ENCODE assay signal across 8 cellular contexts in genomic region chr12:119115296-119115905, GRCh38.
DNase-seq lines count a peak whose midpoint lies in the region; ATAC-seq and TF ChIP-seq lines count a peak whose summit lies in the region.

No MANE protein-coding gene starts in this region.

- H3K4me3 ChIP-seq in OCI-LY1 (ENCODE audit: low read depth, low read length, poor library complexity, severe bottlenecking) (no peak overlapping the region), choroid plexus epithelial cell (ENCODE audit: low read depth, low read length) (no peak overlapping the region), right lobe of liver (no peak overlapping the region)

- no peak for TF ChIP-seq POLR2A in right lobe of liver (IDR thresholded peaks at IDR 0.05)

- H3K27ac ChIP-seq in OCI-LY1 (ENCODE audit: low read depth, low read length, poor library complexity, severe bottlenecking), result no peak overlapping the region
- no peak overlapping the region for H3K27ac ChIP-seq in right lobe of liver

- intact Hi-C loops in right lobe of liver (cut with DNase I), result loop anchor here in 1 of 2 donors (10.0 kb wide), 1 partner anchor 309 kb away; no protein-coding TSS in a partner anchor

- no peak overlapping the region for H3K4me2 ChIP-seq in OCI-LY1 (ENCODE audit: low read length)

- H3K27me3 ChIP-seq in OCI-LY1 (ENCODE audit: insufficient read depth, low read length) (no peaks in the 10 kb centered on the region), right lobe of liver (no peaks in the 10 kb centered on the region)

- no peaks in the 10 kb centered on the region for H4K20me1 ChIP-seq in OCI-LY1 (ENCODE audit: insufficient read depth, low read length)

- no peak overlapping the region for H2AFZ ChIP-seq in OCI-LY1 (ENCODE audit: low read length)

- POLR2A ChIA-PET in HEK293T (lab: Yijun Ruan, JAX), result no interaction called here

- TF ChIP-seq CTCF in OCI-LY1 (IDR thresholded peaks at IDR 0.05; ENCODE audit: low read length) (peak; percentile 77), choroid plexus epithelial cell (conservative IDR thresholded peaks at IDR 0.05; ENCODE audit: low read depth, low read length) (peak; percentile 73), right lobe of liver (IDR thresholded peaks at IDR 0.05) (peak; percentile 71 to 91 (median 90))

- H3K9me3 ChIP-seq in OCI-LY1 (ENCODE audit: low read length) (no peaks in the 10 kb centered on the region), right lobe of liver (no peaks in the 10 kb centered on the region)

- no peaks in the 10 kb centered on the region for H3K79me2 ChIP-seq in OCI-LY1 (ENCODE audit: insufficient read depth, low read length)

- H3K9ac ChIP-seq in OCI-LY1 (ENCODE audit: low read length), result no peak overlapping the region

- H3K4me1 ChIP-seq in OCI-LY1 (ENCODE audit: insufficient read depth, low read length, severe bottlenecking) (no peaks in the 10 kb centered on the region), right lobe of liver (no peaks in the 10 kb centered on the region)

- H3K36me3 ChIP-seq in OCI-LY1 (ENCODE audit: insufficient read depth, low read length) (no peaks in the 10 kb centered on the region), right lobe of liver (no peaks in the 10 kb centered on the region)

- H3F3A ChIP-seq in OCI-LY1 (ENCODE audit: insufficient read depth, low read length), result no peaks in the 10 kb centered on the region

- peak; percentile 79 for DNase-seq in NCI-H510A treated with DMSO at 0.1 percent for 48 hours (lab: John Stamatoyannopoulos, UW)
- DNase-seq in NCI-H510A (lab: John Stamatoyannopoulos, UW), result no peak
- peak; percentile 62 for DNase-seq in HEK293T (ENCODE audit: extremely low spot score)
- peak; percentile 27 for DNase-seq in choroid plexus epithelial cell (ENCODE audit: low read depth)
- no peak for DNase-seq in right lobe of liver
- no peak for DNase-seq in activated CD4-positive, CD25-positive, alpha-beta regulatory T cell treated with anti-CD3 and anti-CD28 coated beads, Interleukin-2, amount 50 U/mL, for 72 hours
- no peak for DNase-seq in activated gamma-delta T cell (lab: John Stamatoyannopoulos, UW)

- no peaks in the 10 kb centered on the region for H3K9me2 ChIP-seq in OCI-LY1 (ENCODE audit: low read depth, low read length)

- CTCF ChIA-PET in HEK293T (lab: Yijun Ruan, JAX), result no interaction called here

- ATAC-seq in right lobe of liver, result peak; percentile 43 to 69 (median 46)

- WGBS in right lobe of liver (ENCODE audit: insufficient coverage, low coverage, low lambda C conversion rate, missing lambda C conversion rate), result 12% methylated on average over 2 of the region's 2 CpGs

TF ChIP-seq in HEK293T, 16 proteins besides CTCF, POLR2A, EP300 and RAD21:
- TF ChIP-seq ZNF384 (IDR thresholded peaks at IDR 0.05) (no peak), FOXA1 (IDR thresholded peaks at IDR 0.05) (no peak), ARNT (IDR thresholded peaks at IDR 0.05) (no peak), FOXM1 (IDR thresholded peaks at IDR 0.05; ENCODE audit: borderline replicate concordance) (no peak), TARDBP (IDR thresholded peaks at IDR 0.05) (no peak), NFRKB (IDR thresholded peaks at IDR 0.05) (no peak), BHLHE40 (IDR thresholded peaks at IDR 0.05; ENCODE audit: borderline replicate concordance) (no peak)

Comparison
In these comparisons a context has a peak if more than half of its experiments do, and no peak if none do; other contexts are left out.
1. DNase-seq: peak in NCI-H510A treated with DMSO at 0.1 percent for 48 hours (single experiment), HEK293T (single experiment) and choroid plexus epithelial cell (single experiment); none in NCI-H510A (single experiment), right lobe of liver (0 of 3), activated CD4-positive, CD25-positive, alpha-beta regulatory T cell treated with anti-CD3 and anti-CD28 coated beads, Interleukin-2, amount 50 U/mL, for 72 hours (single experiment) and activated gamma-delta T cell (single experiment).
2. Peak in every context shown above with its lines, with median percentiles within 50 percentile points of each other: CTCF ChIP-seq.